ENCODE assay signal across 20 cellular contexts in the genomic region with DNA sequence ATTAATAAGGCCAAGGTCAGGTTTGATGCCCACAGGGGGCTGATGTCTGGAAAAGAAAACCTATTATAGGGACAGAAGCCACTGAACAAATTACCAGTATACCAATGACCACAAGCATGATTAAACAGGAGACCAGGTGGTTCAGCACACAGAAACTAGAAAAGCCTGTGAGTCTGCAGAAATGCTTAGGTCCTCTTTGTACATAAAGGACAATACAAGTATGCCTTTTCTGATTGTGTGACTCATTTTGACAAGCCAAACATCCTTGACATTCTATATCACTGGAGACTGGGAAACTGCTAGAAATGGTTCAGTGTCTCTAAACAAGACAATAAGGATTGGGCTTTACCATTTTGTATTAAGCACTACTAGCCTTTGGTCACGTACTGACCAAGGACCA.
A peak's percentile ranks its signal among the peaks of the same experiment; 100 is the strongest.
DNase-seq lines count a peak whose midpoint lies in the region; ATAC-seq, FAIRE-seq and TF ChIP-seq lines count a peak whose summit lies in the region.
"Had no signal": no experiment of that assay in that cellular context is flagged by ENCODE, and none has a peak within 500 bp of the region (broad histone marks: within the 10 kb centered on the region; RNA-seq: fewer than 3 reads in every experiment).

No MANE protein-coding gene starts in this region.

- peak; percentile 8 for DNase-seq in ELR (ENCODE audit: low read depth)
- DNase-seq in LHCN-M2 (ENCODE audit: low read depth), result peak; percentile 21
- DNase-seq in endothelial cell of umbilical vein (ENCODE audit: low read depth, low spot score), result peak; percentile 67
- DNase-seq in NCI-H187 treated with DMSO at 0.1 percent for 48 hours (lab: John Stamatoyannopoulos, UW), result no peak
- DNase-seq in activated effector memory CD4-positive, alpha-beta T cell treated with anti-CD3 and anti-CD28 coated beads, Interleukin-2, amount 50 U/mL, for 16 hours, result no peak
- no peak for DNase-seq in stimulated activated CD4-positive, alpha-beta T cell treated with anti-CD3 and anti-CD28 coated beads, Interleukin-1b, Interleukin-23, amount 100 ng/mL, for 48 hours
- no peak for DNase-seq in NCI-H2196 (lab: John Stamatoyannopoulos, UW; ENCODE audit: unreplicated experiment)
- DNase-seq: activated CD4-positive, CD25-positive, alpha-beta regulatory T cell treated with anti-CD3 and anti-CD28 coated beads, Interleukin-2, amount 50 U/mL, for 72 hours; activated effector memory CD4-positive, alpha-beta T cell treated with Interleukin-2 at 50 U/mL for 16 hours; amniotic stem cell; CD4-positive, alpha-beta T cell; DND-41; left ventricle myocardium superior; NCI-H1694; NCI-H510A treated with DMSO at 0.1 percent for 48 hours; sigmoid colon; uterus had no signal

- peak overlapping the region; percentile 22 for H3K4me2 ChIP-seq in endothelial cell of umbilical vein (ENCODE audit: insufficient read depth, low read length)

- peak; percentile 81 for FAIRE-seq in endothelial cell of umbilical vein (lab: Jason Lieb, UNC)

- CTCF ChIA-PET in endothelial cell of umbilical vein (lab: Charles Lee), result interaction anchor here (1.2 to 1.4 kb wide), 2 partner anchors 55 to 327 kb away, joined by 3 read pairs; no protein-coding TSS in a partner anchor

- dilution Hi-C loops in endothelial cell of umbilical vein (cut with MboI; ENCODE audit: extremely low pct_ligation_motif_present, low sequenced_read_pairs), result no loop called here

- H3K36me3 ChIP-seq in endothelial cell of umbilical vein (ENCODE audit: control insufficient read depth in 2 of 2, extremely low read depth in 1 of 2, insufficient read depth in 2 of 2, low read length in 2 of 2), result peaks cover 0 to 3% of the 10 kb centered on the region in 2 experiments
- H3K36me3 ChIP-seq: SJCRH30, uterus had no signal

- intact Hi-C loops in endothelial cell of umbilical vein (cut with micrococcal nuclease), result no loop called here

- no peak overlapping the region for H3K4me3 ChIP-seq in endothelial cell of umbilical vein (replicated peaks in 1 of 3; ENCODE audit: insufficient read depth in 1 of 3, low read depth in 1 of 3, low read length in 3 of 3)
- H3K4me3 ChIP-seq: gastroesophageal sphincter, sigmoid colon, SJCRH30, uterus had no signal

- ATAC-seq in GM21423 (IDR thresholded peaks at IDR 0.05; ENCODE audit: unreplicated experiment), result peak; percentile 67
- ATAC-seq: gastroesophageal sphincter, left ventricle myocardium superior had no signal

- H3K9me3 ChIP-seq in endothelial cell of umbilical vein (replicated peaks; ENCODE audit: control insufficient read depth, insufficient read depth, low read length), result no peaks in the 10 kb centered on the region
- H3K9me3 ChIP-seq: gastroesophageal sphincter, sigmoid colon, SJCRH30, uterus had no signal

- H3K9ac ChIP-seq in endothelial cell of umbilical vein (replicated peaks; ENCODE audit: extremely low read depth, insufficient read depth, low read length), result no peak overlapping the region

- H2AFZ ChIP-seq in endothelial cell of umbilical vein (ENCODE audit: low read depth, low read length), result no peak overlapping the region

- POLR2A ChIA-PET in endothelial cell of umbilical vein (lab: Charles Lee), result no interaction called here

- peaks cover 10% of the 10 kb centered on the region for H3K4me1 ChIP-seq in endothelial cell of umbilical vein (ENCODE audit: control insufficient read depth, extremely low read depth, insufficient read depth, low read length)
- H3K4me1 ChIP-seq: gastroesophageal sphincter, sigmoid colon, uterus had no signal

- H4K20me1 ChIP-seq in endothelial cell of umbilical vein (replicated peaks; ENCODE audit: control insufficient read depth, extremely low read depth, insufficient read depth, low read length), result no peaks in the 10 kb centered on the region

- no peak overlapping the region for H3K27ac ChIP-seq in endothelial cell of umbilical vein (ENCODE audit: insufficient read depth, low read depth, low read length)
- H3K27ac ChIP-seq: gastroesophageal sphincter, sigmoid colon, SJCRH30, uterus had no signal

- no peak for TF ChIP-seq POLR2A in endothelial cell of umbilical vein (IDR thresholded peaks at IDR 0.05; ENCODE audit: low read depth, low read length)

- H3K79me2 ChIP-seq in endothelial cell of umbilical vein (ENCODE audit: control insufficient read depth, insufficient read depth, low read length), result peaks cover 1% of the 10 kb centered on the region

- no peaks in the 10 kb centered on the region for H3K9me1 ChIP-seq in endothelial cell of umbilical vein (replicated peaks; ENCODE audit: control insufficient read depth, extremely low read depth, insufficient read depth, low read length)

- H3K27me3 ChIP-seq in endothelial cell of umbilical vein (ENCODE audit: control insufficient read depth in 2 of 2, insufficient read depth in 2 of 2, low read length in 2 of 2), result no peaks in the 10 kb centered on the region
- H3K27me3 ChIP-seq: gastroesophageal sphincter, sigmoid colon, SJCRH30, uterus had no signal

- no TSS peak for BruUV-seq in endothelial cell of umbilical vein (replicated peaks; lab: Mats Ljungman, UMichigan)

- no peak for TF ChIP-seq CTCF in endothelial cell of umbilical vein (IDR thresholded peaks at IDR 0.05; ENCODE audit: extremely low read depth in 1 of 2, insufficient read depth in 1 of 2, low read depth in 1 of 2, low read length in 2 of 2)

TF ChIP-seq in endothelial cell of umbilical vein, 7 proteins besides CTCF, POLR2A, EP300 and RAD21:
- TF ChIP-seq GATA2 (IDR thresholded peaks at IDR 0.05; ENCODE audit: insufficient read depth, insufficient read length, low read depth, low read length) (no peak), JUN (IDR thresholded peaks at IDR 0.05; ENCODE audit: borderline replicate concordance, insufficient read depth, insufficient read length, low read depth) (peak; percentile 42), POLR2AphosphoS5 (IDR thresholded peaks at IDR 0.05; ENCODE audit: insufficient read depth, low read depth, low read length) (no peak), EZH2 (IDR thresholded peaks at IDR 0.05; ENCODE audit: borderline replicate concordance, low read depth, low read length, severe bottlenecking) (no peak), FOS (IDR thresholded peaks at IDR 0.05; ENCODE audit: borderline replicate concordance, insufficient read depth, low read length) (peak; percentile 53), MYC (IDR thresholded peaks at IDR 0.05; ENCODE audit: low read depth, low read length) (no peak)
- TF ChIP-seq, protein P1, sequence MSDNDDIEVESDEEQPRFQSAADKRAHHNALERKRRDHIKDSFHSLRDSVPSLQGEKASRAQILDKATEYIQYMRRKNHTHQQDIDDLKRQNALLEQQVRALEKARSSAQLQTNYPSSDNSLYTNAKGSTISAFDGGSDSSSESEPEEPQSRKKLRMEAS (IDR thresholded peaks at IDR 0.05; ENCODE audit: insufficient read depth, insufficient read length), result no peak

Comparison
In these comparisons a context has a peak if more than half of its experiments do, and no peak if none do; other contexts are left out.
1. DNase-seq: peak in ELR (single experiment), LHCN-M2 (single experiment) and endothelial cell of umbilical vein (single experiment); none in NCI-H187 treated with DMSO at 0.1 percent for 48 hours (single experiment), activated effector memory CD4-positive, alpha-beta T cell treated with anti-CD3 and anti-CD28 coated beads, Interleukin-2, amount 50 U/mL, for 16 hours (single experiment), stimulated activated CD4-positive, alpha-beta T cell treated with anti-CD3 and anti-CD28 coated beads, Interleukin-1b, Interleukin-23, amount 100 ng/mL, for 48 hours (single experiment) and NCI-H2196 (single experiment).